Comparison of ENCODE assay signal across 13 cellular contexts in genomic region chr12:96247567-96247962, GRCh38. TPM values are rescaled to one million over a fixed set of nuclear protein-coding genes. Genes with fewer than 3 reads are reported as not detected.
DNase-seq lines count a peak whose midpoint lies in the region; ATAC-seq, FAIRE-seq and TF ChIP-seq lines count a peak whose summit lies in the region.
"Had no signal": no experiment of that assay in that cellular context is flagged by ENCODE, and none has a peak within 500 bp of the region (broad histone marks: within the 10 kb centered on the region; RNA-seq: fewer than 3 reads in every experiment).

No MANE protein-coding gene starts in this region.

- no peak for FAIRE-seq in GM12891 (lab: Jason Lieb, UNC)
- FAIRE-seq: islet of Langerhans had no signal

- peaks cover 21 to 68% (median 60%) of the 10 kb centered on the region in 3 donors for H3K4me1 Mint-ChIP-seq in T-cell

- H3K4me3 Mint-ChIP-seq in T-cell, result no peak overlapping the region

- CTCF ChIA-PET in T-cell (lab: Charles Lee), result no interaction called here

- TF ChIP-seq CTCF in RWPE2 (IDR thresholded peaks at IDR 0.05; ENCODE audit: poor library complexity, severe bottlenecking) (no peak), fibroblast of mammary gland (conservative IDR thresholded peaks at IDR 0.05; ENCODE audit: control insufficient read depth, insufficient read depth, low read depth, low read length) (no peak)

- POLR2A ChIA-PET in T-cell (lab: Charles Lee), result no interaction called here

- peaks cover 77% of the 10 kb centered on the region for H3K36me3 ChIP-seq in RWPE2 (ENCODE audit: low read depth)

- no peak overlapping the region for H3K27ac ChIP-seq in RWPE2 (ENCODE audit: poor library complexity, severe bottlenecking)

- no peak overlapping the region for H3K4me3 ChIP-seq in RWPE2 (ENCODE audit: severe bottlenecking)
- no peak overlapping the region for H3K4me3 ChIP-seq in fibroblast of mammary gland (ENCODE audit: control insufficient read depth, low read depth, low read length)

- no peaks in the 10 kb centered on the region for H3K27me3 Mint-ChIP-seq in T-cell

- no peaks in the 10 kb centered on the region for H3K9me3 ChIP-seq in RWPE2 (ENCODE audit: severe bottlenecking)

- no peak for TF ChIP-seq POLR2A in GM12891 (IDR thresholded peaks at IDR 0.05; ENCODE audit: low read depth, low read length)

- DNase-seq in AG08395 (ENCODE audit: low spot score) (peak; percentile 25), GM12891 (ENCODE audit: insufficient read length, low spot score) (no peak), RWPE2 (ENCODE audit: low spot score) (no peak), fibroblast of mammary gland (ENCODE audit: low read depth) (peak; percentile 82), T-cell (no peak), NCI-H2171 treated with DMSO at 0.1 percent for 48 hours (lab: John Stamatoyannopoulos, UW) (no peak), DMS 273 treated with DMSO at 0.1 percent for 48 hours (lab: John Stamatoyannopoulos, UW) (no peak)
- DNase-seq: activated CD4-positive, alpha-beta T cell treated with anti-CD3 and anti-CD28 coated beads, Interleukin-2, amount 50 U/mL, for 1 hour; NCI-H1092 treated with DMSO at 0.1 percent for 48 hours; NCI-H524; right cardiac atrium had no signal

- peaks cover 66% of the 10 kb centered on the region for H3K36me3 Mint-ChIP-seq in T-cell

- ATAC-seq in RWPE2 (ENCODE audit: low read depth) (peak; percentile 45; the same call in 1 of the 3 replicates), HG03521 (IDR thresholded peaks at IDR 0.05; ENCODE audit: unreplicated experiment) (no peak), T-cell (replicated peaks in 1 of 4) (no peak)
- ATAC-seq: right cardiac atrium had no signal

- H3K27me3 ChIP-seq in RWPE2 (ENCODE audit: insufficient read depth, poor library complexity, severe bottlenecking), result no peaks in the 10 kb centered on the region

- no peaks in the 10 kb centered on the region for H3K4me1 ChIP-seq in RWPE2 (ENCODE audit: insufficient read depth, poor library complexity, severe bottlenecking)

- H3K27ac Mint-ChIP-seq in T-cell, result no peak overlapping the region

- no peaks in the 10 kb centered on the region for H3K9me3 Mint-ChIP-seq in T-cell

TF ChIP-seq in GM12891, 5 proteins besides CTCF, POLR2A, EP300 and RAD21:
- TF ChIP-seq PAX5 (IDR thresholded peaks at IDR 0.05; ENCODE audit: insufficient read depth, low read length, severe bottlenecking) (no peak), TAF1 (IDR thresholded peaks at IDR 0.05; ENCODE audit: low read depth, low read length) (no peak), POU2F2 (IDR thresholded peaks at IDR 0.05; ENCODE audit: low read depth, low read length) (no peak), POLR2AphosphoS5 (IDR thresholded peaks at IDR 0.05; ENCODE audit: low read depth, low read length) (no peak), SPI1 (IDR thresholded peaks at IDR 0.05; ENCODE audit: low read depth, low read length) (0 out of 2 replicates have a peak, but pooled peaks have one; percentile 21)
TF ChIP-seq in GM12891: peak in this region for 1.

RNA-seq across cellular contexts. Expression of gene ELK3, which starts 53.4 kb away (rescaled TPM):
- polyA plus RNA-seq in GM12891 (2012; ENCODE audit: low read depth, missing spikeins), result 0.65 TPM
- 10 to 100 TPM; 33.8 to 62.7 (median 55.5) TPM for total RNA-seq in T-cell

Comparison
In these comparisons a context has a peak if more than half of its experiments do, and no peak if none do; other contexts are left out.
1. DNase-seq: peak in AG08395 (single experiment) and fibroblast of mammary gland (single experiment); none in GM12891 (single experiment), RWPE2 (single experiment), T-cell (0 of 34), NCI-H2171 treated with DMSO at 0.1 percent for 48 hours (single experiment) and DMS 273 treated with DMSO at 0.1 percent for 48 hours (single experiment).